ENCODE assay signal across 22 cellular contexts in the genomic region with DNA sequence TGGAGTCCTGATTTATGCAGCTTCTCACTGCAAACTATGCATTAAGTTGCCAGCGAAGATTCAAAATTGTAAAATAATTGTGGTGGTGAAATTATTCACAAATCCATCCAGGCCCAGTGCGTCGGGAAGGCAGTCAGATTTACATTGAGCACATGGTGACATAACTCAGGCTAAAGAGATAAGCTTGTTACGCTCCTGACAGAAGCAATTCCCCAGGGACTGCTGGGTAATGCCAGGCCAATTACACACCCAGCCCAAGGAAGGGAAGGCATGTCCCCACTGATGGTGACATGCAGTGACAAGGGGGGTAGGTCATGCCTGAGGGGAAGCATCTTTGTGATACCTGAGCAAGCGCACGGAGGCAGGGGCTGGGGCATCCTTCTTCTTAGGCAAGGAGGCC. TPM values are rescaled to one million over a fixed set of nuclear protein-coding genes. Genes with fewer than 3 reads are reported as not detected.
DNase-seq lines count a peak whose midpoint lies in the region; ATAC-seq lines count a peak whose summit lies in the region.
"Had no signal": no experiment of that assay in that cellular context is flagged by ENCODE, and none has a peak within 500 bp of the region (broad histone marks: within the 10 kb centered on the region; RNA-seq: fewer than 3 reads in every experiment).

No MANE protein-coding gene starts in this region.

- no peaks in the 10 kb centered on the region for H3K79me1 ChIP-seq in neuronal stem cell (ENCODE audit: low read depth, low read length)

- H2BK5ac ChIP-seq in neuronal stem cell (ENCODE audit: low read length): no peak overlapping the region

- no peak overlapping the region for H3K23ac ChIP-seq in neuronal stem cell (ENCODE audit: low read depth, low read length, poor library complexity)

- no peak overlapping the region for H2BK15ac ChIP-seq in neuronal stem cell (ENCODE audit: low read length)

- peaks cover 0 to 28% (median 0%) of the 10 kb centered on the region in 3 experiments for H3K27me3 ChIP-seq in neuronal stem cell (ENCODE audit: control insufficient read depth in 3 of 3, insufficient read depth in 3 of 3, low read depth in 1 of 3, low read length in 3 of 3)
- H3K27me3 ChIP-seq: adrenal gland had no signal

- H2BK12ac ChIP-seq in neuronal stem cell (ENCODE audit: low read length): no peak overlapping the region

- H2BK120ac ChIP-seq in neuronal stem cell (ENCODE audit: low read depth, low read length): no peak overlapping the region

- no peak overlapping the region for H4K91ac ChIP-seq in neuronal stem cell (ENCODE audit: low read depth, low read length, poor library complexity)

- H2AK5ac ChIP-seq in neuronal stem cell (ENCODE audit: low read depth, low read length): peak overlapping the region; percentile 3

- H3K27ac ChIP-seq in neuronal stem cell (replicated peaks; ENCODE audit: low read length): no peak overlapping the region
- H3K27ac ChIP-seq: adrenal gland, epithelial cell of prostate, heart right ventricle, RWPE1 had no signal

- no peak overlapping the region for H3K18ac ChIP-seq in neuronal stem cell (ENCODE audit: low read length)

- peaks cover 0 to 18% of the 10 kb centered on the region in 2 donors for H3K4me1 ChIP-seq in neuronal stem cell (ENCODE audit: control insufficient read depth in 2 of 2, insufficient read depth in 1 of 2, low read depth in 1 of 2, low read length in 2 of 2)
- H3K4me1 ChIP-seq: adrenal gland had no signal

- H3K9ac ChIP-seq in neuronal stem cell (ENCODE audit: low read depth, low read length, poor library complexity): no peak overlapping the region

- no peak overlapping the region for H4K8ac ChIP-seq in neuronal stem cell (ENCODE audit: low read depth, low read length)

- no peak overlapping the region for H3K14ac ChIP-seq in neuronal stem cell (ENCODE audit: low read length)

- H3K4ac ChIP-seq in neuronal stem cell (ENCODE audit: low read length): no peak overlapping the region

- no CpG with 5 or more reads among the region's 6 CpGs for WGBS in neuronal stem cell (ENCODE audit: extremely low coverage in 2 of 2, insufficient read length in 2 of 2, insufficient replicate concordance in 1 of 2), 2 donors

- intact Hi-C loops in Right ventricle myocardium inferior (cut with DNase I): no loop called here

- ATAC-seq in HG02970 (IDR thresholded peaks at IDR 0.05; ENCODE audit: low FRiP score, unreplicated experiment): no peak
- ATAC-seq in Right ventricle myocardium inferior: no peak
- ATAC-seq: activated CD8-positive, alpha-beta memory T cell treated with anti-CD3 and anti-CD28 coated beads, Interleukin-2, amount 10 ng/mL, durations not matched to agents 7 days and 5 days; activated T-cell treated with anti-CD3 and anti-CD28 coated beads, Interleukin-2, amount 50 U/mL, for 72 hours; heart right ventricle had no signal

- no peak overlapping the region for H2AFZ ChIP-seq in neuronal stem cell (ENCODE audit: low read length)

- no peaks in the 10 kb centered on the region for H3K9me3 ChIP-seq in neuronal stem cell (replicated peaks in 1 of 2; ENCODE audit: control insufficient read depth in 2 of 2, insufficient read depth in 1 of 2, low read depth in 1 of 2, low read length in 2 of 2)
- H3K9me3 ChIP-seq: adrenal gland, heart right ventricle had no signal

- H3K36me3 ChIP-seq in neuronal stem cell (replicated peaks in 1 of 2; ENCODE audit: control insufficient read depth in 2 of 2, insufficient read depth in 2 of 2, low read length in 2 of 2): no peaks in the 10 kb centered on the region
- H3K36me3 ChIP-seq: adrenal gland, heart right ventricle had no signal

- DNase-seq in NCI-H1694 treated with DMSO at 0.1 percent for 48 hours (lab: John Stamatoyannopoulos, UW) (peak; percentile 3), NCI-H1694 (lab: John Stamatoyannopoulos, UW) (no peak), NCI-H1092 treated with DMSO at 0.1 percent for 48 hours (lab: John Stamatoyannopoulos, UW) (peak; percentile 62), NCI-H345 treated with DMSO at 0.1 percent for 48 hours (lab: John Stamatoyannopoulos, UW; ENCODE audit: unreplicated experiment) (peak; percentile 91), neuronal stem cell (ENCODE audit: low spot score) (no peak), Right ventricle myocardium inferior (ENCODE audit: missing footprints) (no peak)
- DNase-seq in activated CD4-positive, alpha-beta T cell treated with anti-CD3 and anti-CD28 coated beads, Interleukin-2, amount 50 U/mL, for 48 hours: no peak
- DNase-seq: activated CD4-positive, alpha-beta T cell treated with anti-CD3 and anti-CD28 coated beads, Interleukin-2, amount 10 ng/mL, durations not matched to agents 24 days and 14 days; activated CD8-positive, alpha-beta memory T cell treated with anti-CD3 and anti-CD28 coated beads, Interleukin-2, amount 10 ng/mL, durations not matched to agents 7 days and 5 days; activated naive CD4-positive, alpha-beta T cell treated with Interleukin-2 at 50 U/mL for 16 hours; activated T-cell treated with anti-CD3 and anti-CD28 coated beads, Interleukin-2, amount 50 U/mL, for 72 hours; adrenal gland; effector CD4-positive, alpha-beta T cell; EL; HCEC 1CT; heart right ventricle; trophoblast cell had no signal

- no peak overlapping the region for H3K4me2 ChIP-seq in neuronal stem cell (ENCODE audit: insufficient read depth, low read length, poor library complexity, severe bottlenecking)

- H3K4me3 ChIP-seq in neuronal stem cell (ENCODE audit: low read length in 2 of 2): no peak overlapping the region
- H3K4me3 ChIP-seq: adrenal gland, heart right ventricle had no signal

RNA-seq across cellular contexts. Expression of gene GRIK3, which starts 39.4 kb away (rescaled TPM):
- 1.2 TPM for polyA plus RNA-seq in neuronal stem cell (2013, experiment 1 of 2)
- 1.1 TPM for polyA plus RNA-seq in neuronal stem cell (2013, experiment 2 of 2)
- 0.65 TPM for total RNA-seq in Right ventricle myocardium inferior
- total RNA-seq: activated CD4-positive, alpha-beta T cell treated with anti-CD3 and anti-CD28 coated beads, Interleukin-2, amount 10 ng/mL, durations not matched to agents 24 days and 14 days; activated CD8-positive, alpha-beta memory T cell treated with anti-CD3 and anti-CD28 coated beads, Interleukin-2, amount 10 ng/mL, durations not matched to agents 7 days and 5 days; activated T-cell treated with anti-CD3 and anti-CD28 coated beads, Interleukin-2, amount 50 U/mL, for 72 hours; fibroblast of villous mesenchyme; T-helper 2 cell treated with Interferon-gamma antibody and Interleukin-4, amounts not matched to agents 100 ng/mL and 5 ng/mL, for 36 hours had no signal

Comparison
In these comparisons a context has a peak if more than half of its experiments do, and no peak if none do; other contexts are left out.
1. DNase-seq: peak in NCI-H1694 treated with DMSO at 0.1 percent for 48 hours (single experiment), NCI-H1092 treated with DMSO at 0.1 percent for 48 hours (single experiment) and NCI-H345 treated with DMSO at 0.1 percent for 48 hours (single experiment); none in NCI-H1694 (single experiment), neuronal stem cell (single experiment), Right ventricle myocardium inferior (single experiment) and activated CD4-positive, alpha-beta T cell treated with anti-CD3 and anti-CD28 coated beads, Interleukin-2, amount 50 U/mL, for 48 hours (0 of 2).